Comparison of ENCODE assay signal across 17 cellular contexts in genomic region chr3:60578936-60579335, GRCh38.
"Had no signal": no experiment of that assay in that cellular context is flagged by ENCODE, and none has a peak within 500 bp of the region (broad histone marks: within the 10 kb centered on the region; RNA-seq: fewer than 3 reads in every experiment).

No MANE protein-coding gene starts in this region.

- H3K9me3 Mint-ChIP-seq: dendritic cell treated with granulocyte-macrophage colony-stimulating factor and Interleukin-4, amounts not matched to agents 40 ng/mL and 50 ng/mL, for 4 days; nephron progenitor cell; type B pancreatic cell had no signal

- H3K4me3 Mint-ChIP-seq: dendritic cell treated with granulocyte-macrophage colony-stimulating factor and Interleukin-4, amounts not matched to agents 40 ng/mL and 50 ng/mL, for 4 days; naive thymus-derived CD4-positive, alpha-beta T cell; nephron progenitor cell; type B pancreatic cell had no signal

- H3K9ac ChIP-seq: parathyroid adenoma had no signal

- H3K79me2 ChIP-seq: parathyroid adenoma had no signal

- H3K9me3 ChIP-seq: gastrocnemius medialis, heart right ventricle, prostate gland, stomach, thoracic aorta, uterus had no signal

- H2AFZ ChIP-seq: parathyroid adenoma had no signal

- H3K4me3 ChIP-seq: gastrocnemius medialis, heart right ventricle, prostate gland, stomach, thoracic aorta, uterus had no signal

- H3K4me1 ChIP-seq: gastrocnemius medialis, heart right ventricle, parathyroid adenoma, prostate gland, stomach, uterus had no signal

- H3K27ac ChIP-seq: gastrocnemius medialis, heart right ventricle, parathyroid adenoma, prostate gland, stomach, thoracic aorta, uterus had no signal

- DNase-seq: cerebellar nuclear complex; gastrocnemius medialis; heart right ventricle; naive thymus-derived CD4-positive, alpha-beta T cell; nephron progenitor cell; stimulated activated CD4-positive, alpha-beta T cell treated with anti-CD3 and anti-CD28 coated beads, Interleukin-12 subunit alpha, Interleukin-12 subunit beta, amount 100 ng/mL, for 4 hours; stimulated activated naive CD4-positive, alpha-beta T cell; stomach; substantia nigra; uterus had no signal

- H3K27me3 ChIP-seq: gastrocnemius medialis, heart right ventricle, stomach, uterus had no signal

- H3K27me3 Mint-ChIP-seq: dendritic cell treated with granulocyte-macrophage colony-stimulating factor and Interleukin-4, amounts not matched to agents 40 ng/mL and 50 ng/mL, for 4 days had no signal

- H3K36me3 Mint-ChIP-seq: naive thymus-derived CD4-positive, alpha-beta T cell; type B pancreatic cell had no signal

- H3K27ac Mint-ChIP-seq: dendritic cell treated with granulocyte-macrophage colony-stimulating factor and Interleukin-4, amounts not matched to agents 40 ng/mL and 50 ng/mL, for 4 days; naive thymus-derived CD4-positive, alpha-beta T cell; nephron progenitor cell; type B pancreatic cell had no signal

- ATAC-seq: esophagus mucosa; gastrocnemius medialis; heart right ventricle; naive thymus-derived CD4-positive, alpha-beta T cell; sciatic nerve had no signal

- H3K36me3 ChIP-seq: gastrocnemius medialis, heart right ventricle, prostate gland, stomach, thoracic aorta, uterus had no signal
